Comparison of ENCODE assay signal across 9 cellular contexts in genomic region chr1:17919525-17920439, GRCh38.
A peak's percentile ranks its signal among the peaks of the same experiment; 100 is the strongest.
DNase-seq lines count a peak whose midpoint lies in the region; ATAC-seq and TF ChIP-seq lines count a peak whose summit lies in the region.
"Had no signal": no experiment of that assay in that cellular context is flagged by ENCODE, and none has a peak within 500 bp of the region (broad histone marks: within the 10 kb centered on the region; RNA-seq: fewer than 3 reads in every experiment).

No MANE protein-coding gene starts in this region.

- no peaks in the 10 kb centered on the region for H4K20me1 ChIP-seq in Loucy (ENCODE audit: insufficient read depth, low read length, poor library complexity, severe bottlenecking)

- DNase-seq in NCI-H146 (lab: John Stamatoyannopoulos, UW) (peak; percentile 5), NCI-H146 treated with DMSO at 0.1 percent for 48 hours (lab: John Stamatoyannopoulos, UW; ENCODE audit: unreplicated experiment) (no peak), cardiac fibroblast (ENCODE audit: low read depth in 2 of 2) (peak; percentile 59 to 68), occipital lobe (lab: John Stamatoyannopoulos, UW) (peak; percentile 23), NCI-H2171 (lab: John Stamatoyannopoulos, UW) (no peak), NCI-H774 (lab: John Stamatoyannopoulos, UW) (no peak)

- 0 out of 2 replicates have a peak, but pooled peaks have one; percentile 12 for TF ChIP-seq CTCF in Loucy (conservative IDR thresholded peaks at IDR 0.05; ENCODE audit: low read length)
- no peak for TF ChIP-seq CTCF in cardiac fibroblast (IDR thresholded peaks at IDR 0.05; ENCODE audit: low read depth, low read length)

- H3F3A ChIP-seq in Loucy (ENCODE audit: low read depth) = no peaks in the 10 kb centered on the region

- no peak overlapping the region for H3K9ac ChIP-seq in Loucy (ENCODE audit: low read depth, low read length, poor library complexity, severe bottlenecking)
- H3K9ac ChIP-seq: BLaER1 treated with 17β-estradiol and CSF1 and Interleukin-3, amounts not matched to agents 10 nM and 100 nM had no signal

- H3K9me3 ChIP-seq in Loucy (ENCODE audit: insufficient read depth, low read depth, low read length) = no peaks in the 10 kb centered on the region
- H3K9me3 ChIP-seq: BLaER1 treated with 17β-estradiol and CSF1 and Interleukin-3, amounts not matched to agents 10 nM and 100 nM had no signal

- H3K4me3 ChIP-seq in Loucy (ENCODE audit: low read length, poor library complexity, severe bottlenecking) = no peak overlapping the region
- H3K4me3 ChIP-seq in cardiac fibroblast (replicated peaks in 1 of 2; ENCODE audit: low read depth in 2 of 2, low read length in 2 of 2) = no peak overlapping the region
- H3K4me3 ChIP-seq: BLaER1 treated with 17β-estradiol and CSF1 and Interleukin-3, amounts not matched to agents 10 nM and 100 nM had no signal

- no peaks in the 10 kb centered on the region for H3K27me3 ChIP-seq in Loucy (ENCODE audit: insufficient read depth, low read length, poor library complexity, severe bottlenecking)

- no peaks in the 10 kb centered on the region for H3K79me2 ChIP-seq in Loucy (ENCODE audit: insufficient read depth, low read length)

- no peaks in the 10 kb centered on the region for H3K4me1 ChIP-seq in Loucy (ENCODE audit: insufficient read depth, low read length, poor library complexity, severe bottlenecking)
- H3K4me1 ChIP-seq: BLaER1 treated with 17β-estradiol and CSF1 and Interleukin-3, amounts not matched to agents 10 nM and 100 nM had no signal

- no peaks in the 10 kb centered on the region for H3K36me3 ChIP-seq in Loucy (ENCODE audit: insufficient read depth, low read length)
- H3K36me3 ChIP-seq: BLaER1 treated with 17β-estradiol and CSF1 and Interleukin-3, amounts not matched to agents 10 nM and 100 nM had no signal

- no peaks in the 10 kb centered on the region for H3K9me2 ChIP-seq in Loucy (replicated peaks; ENCODE audit: low read depth, low read length)

- H3K4me2 ChIP-seq in Loucy (ENCODE audit: low read depth, low read length, poor library complexity, severe bottlenecking) = no peak overlapping the region
- H3K4me2 ChIP-seq: BLaER1 treated with 17β-estradiol and CSF1 and Interleukin-3, amounts not matched to agents 10 nM and 100 nM had no signal

- H2AFZ ChIP-seq in Loucy (ENCODE audit: low read length) = no peak overlapping the region

- ATAC-seq in GM21528 (IDR thresholded peaks at IDR 0.05; ENCODE audit: low FRiP score, unreplicated experiment) = no peak

Comparison
In these comparisons a context has a peak if more than half of its experiments do, and no peak if none do; other contexts are left out.
1. DNase-seq: peak in NCI-H146 (single experiment), cardiac fibroblast (2 of 2) and occipital lobe (single experiment); none in NCI-H146 treated with DMSO at 0.1 percent for 48 hours (single experiment), NCI-H2171 (single experiment) and NCI-H774 (single experiment).